In the genomic region with DNA sequence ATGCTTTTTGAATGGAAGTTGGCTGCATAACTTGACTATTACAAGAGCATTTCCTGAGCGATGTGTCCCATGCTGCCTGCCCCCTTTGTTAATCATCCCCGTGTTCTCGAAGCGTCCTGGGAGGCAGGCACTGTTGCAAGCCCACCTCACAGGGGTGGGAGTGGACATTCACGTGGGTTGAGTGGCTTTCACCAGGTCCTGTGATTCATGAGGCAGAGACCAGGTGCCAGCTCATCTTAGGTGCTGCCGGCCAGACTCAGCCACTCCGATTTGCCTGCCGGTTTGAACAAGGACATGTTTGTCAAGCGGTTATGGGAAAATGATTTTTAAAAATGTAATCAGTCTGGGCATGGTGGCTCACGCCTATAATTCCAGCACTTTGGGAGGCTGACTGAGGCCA, we compare ENCODE assay signal across 18 cellular contexts.
DNase-seq lines count a peak whose midpoint lies in the region; TF ChIP-seq lines count a peak whose summit lies in the region.
"Had no signal": no experiment of that assay in that cellular context is flagged by ENCODE, and none has a peak within 500 bp of the region (broad histone marks: within the 10 kb centered on the region; RNA-seq: fewer than 3 reads in every experiment).

No MANE protein-coding gene starts in this region.

- no peak overlapping the region for H3K9ac ChIP-seq in smooth muscle cell (ENCODE audit: low read depth)
- H3K9ac ChIP-seq: BLaER1 treated with 17β-estradiol and CSF1 and Interleukin-3, amounts not matched to agents 10 nM and 100 nM had no signal

- in situ Hi-C loops in G401 (cut with HindIII; ENCODE audit: low sequenced_read_pairs) = no loop called here

- H3K27me3 ChIP-seq in kidney epithelial cell (ENCODE audit: control insufficient read depth, insufficient read depth, low read length) = no peaks in the 10 kb centered on the region
- H3K27me3 ChIP-seq in smooth muscle cell (ENCODE audit: low read depth) = no peaks in the 10 kb centered on the region
- H3K27me3 ChIP-seq: BLaER1 treated with 17β-estradiol and CSF1 and Interleukin-3, amounts not matched to agents 10 nM and 100 nM; upper lobe of right lung had no signal

- no peaks in the 10 kb centered on the region for H3K4me1 ChIP-seq in smooth muscle cell (ENCODE audit: low read depth)

- H3K79me2 ChIP-seq in smooth muscle cell (ENCODE audit: low read depth) = peaks cover 10% of the 10 kb centered on the region

- no peak for TF ChIP-seq CTCF in kidney epithelial cell (IDR thresholded peaks at IDR 0.05; ENCODE audit: insufficient read depth, low read length, poor library complexity, severe bottlenecking)
- no peak for TF ChIP-seq CTCF in smooth muscle cell (IDR thresholded peaks at IDR 0.05; ENCODE audit: borderline replicate concordance, insufficient read depth, poor library complexity, severe bottlenecking)

- no peaks in the 10 kb centered on the region for H3F3A ChIP-seq in smooth muscle cell (ENCODE audit: low read depth)

- H3K4me2 ChIP-seq in smooth muscle cell = no peak overlapping the region
- H3K4me2 ChIP-seq: A549; BLaER1 treated with 17β-estradiol and CSF1 and Interleukin-3, amounts not matched to agents 10 nM and 100 nM had no signal

- H3K9me3 ChIP-seq in smooth muscle cell (replicated peaks; ENCODE audit: low read depth) = no peaks in the 10 kb centered on the region
- H3K9me3 ChIP-seq: A549; BLaER1 treated with 17β-estradiol and CSF1 and Interleukin-3, amounts not matched to agents 10 nM and 100 nM; neutrophil; upper lobe of right lung had no signal

- H3K27ac ChIP-seq in smooth muscle cell (ENCODE audit: low read depth) = peak overlapping the region; percentile 43
- H3K27ac ChIP-seq: BLaER1 treated with 17β-estradiol and CSF1 and Interleukin-3, amounts not matched to agents 10 nM and 100 nM; neutrophil; upper lobe of right lung had no signal

- H3K36me3 ChIP-seq in kidney epithelial cell (ENCODE audit: control insufficient read depth, insufficient read depth, low read length) (no peaks in the 10 kb centered on the region), smooth muscle cell (ENCODE audit: low read depth) (peaks cover 10% of the 10 kb centered on the region)
- H3K36me3 ChIP-seq: BLaER1 treated with 17β-estradiol and CSF1 and Interleukin-3, amounts not matched to agents 10 nM and 100 nM; neutrophil had no signal

- DNase-seq in G401 (ENCODE audit: low spot score) = peak; percentile 65
- DNase-seq in astrocyte of the hippocampus (ENCODE audit: low read depth, low spot score) = peak; percentile 23
- DNase-seq in kidney epithelial cell (ENCODE audit: low read depth) = peak; percentile 38
- no peak for DNase-seq in smooth muscle cell (lab: John Stamatoyannopoulos, UW; ENCODE audit: unreplicated experiment)
- DNase-seq in GM19238 (ENCODE audit: insufficient read length, low spot score) = no peak
- no peak for DNase-seq in MV-4-11 (lab: John Stamatoyannopoulos, UW)
- DNase-seq in NK-92 treated with Interleukin-12 subunit alpha and Interleukin-12 subunit beta, amount 100 ng/mL, for 24 hours (lab: John Stamatoyannopoulos, UW) = no peak
- no peak for DNase-seq in NCI-H2196 treated with DMSO at 0.1 percent for 48 hours (lab: John Stamatoyannopoulos, UW; ENCODE audit: unreplicated experiment)
- DNase-seq: activated CD8-positive, alpha-beta T cell treated with anti-CD3 and anti-CD28 coated beads for 36 hours; activated naive CD4-positive, alpha-beta T cell treated with Interleukin-2 at 50 U/mL for 16 hours; NCI-H187 treated with DMSO at 0.1 percent for 48 hours; retina; stimulated activated CD4-positive, alpha-beta T cell treated with anti-CD3 and anti-CD28 coated beads, Interleukin-4, amount 100 ng/mL, for 4 hours; stimulated activated naive CD8-positive, alpha-beta T cell treated with anti-CD3 and anti-CD28 coated beads, Interleukin-15, amount 100 ng/mL, for 72 hours; upper lobe of right lung had no signal

- no peak overlapping the region for H2AFZ ChIP-seq in smooth muscle cell (ENCODE audit: low read depth)

- H4K20me1 ChIP-seq in smooth muscle cell (ENCODE audit: low read depth) = peaks cover 12% of the 10 kb centered on the region
- H4K20me1 ChIP-seq: BLaER1 treated with 17β-estradiol and CSF1 and Interleukin-3, amounts not matched to agents 10 nM and 100 nM had no signal

- WGBS in smooth muscle cell (ENCODE audit: low lambda C conversion rate) = 78% methylated on average over 10 of the region's 10 CpGs

- no peak overlapping the region for H3K4me3 ChIP-seq in kidney epithelial cell (ENCODE audit: low read depth, low read length)
- H3K4me3 ChIP-seq in smooth muscle cell = no peak overlapping the region
- H3K4me3 ChIP-seq: A549; BLaER1 treated with 17β-estradiol and CSF1 and Interleukin-3, amounts not matched to agents 10 nM and 100 nM; upper lobe of right lung had no signal

Comparison
In these comparisons a context has a peak if more than half of its experiments do, and no peak if none do; other contexts are left out.
1. DNase-seq: peak in G401 (single experiment), astrocyte of the hippocampus (single experiment) and kidney epithelial cell (single experiment); none in smooth muscle cell (single experiment), GM19238 (single experiment), MV-4-11 (single experiment), NK-92 treated with Interleukin-12 subunit alpha and Interleukin-12 subunit beta, amount 100 ng/mL, for 24 hours (single experiment) and NCI-H2196 treated with DMSO at 0.1 percent for 48 hours (single experiment).